1 cellular context compared by ENCODE assay signal in the genomic region with DNA sequence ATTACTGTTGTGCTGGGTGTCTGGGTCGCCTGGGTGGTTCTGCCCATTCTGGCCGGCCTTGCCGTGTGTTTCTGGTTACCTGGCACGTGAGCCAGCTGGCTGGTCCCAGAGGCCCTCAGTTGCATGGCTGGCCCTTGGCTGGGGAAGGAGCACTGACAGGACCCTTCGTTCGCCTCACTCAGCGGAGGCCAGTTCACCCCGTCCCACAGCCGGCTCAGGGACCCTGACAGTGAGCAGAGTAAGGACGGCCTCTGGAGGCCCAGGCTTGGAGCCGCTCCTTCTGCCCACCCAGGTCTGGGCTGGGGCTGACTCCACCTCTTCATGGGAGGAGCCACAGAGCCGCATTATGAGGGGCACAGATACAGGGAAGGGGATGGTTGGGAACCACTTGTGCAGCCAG.
TF ChIP-seq lines count a peak whose summit lies in the region.

No MANE protein-coding gene starts in this region.

TF ChIP-seq in HepG2, 621 proteins besides CTCF, POLR2A, EP300 and RAD21:
- TF ChIP-seq ATF7 (IDR thresholded peaks at IDR 0.05) (no peak), ATF7 (CRISPR knock-in tag; IDR thresholded peaks at IDR 0.05) (no peak), TEAD3 (CRISPR knock-in tag; optimal IDR thresholded peaks at IDR 0.05; ENCODE audit: borderline replicate concordance) (no peak), NRL (CRISPR knock-in tag; IDR thresholded peaks at IDR 0.05; ENCODE audit: borderline replicate concordance) (no peak), GATAD2A (CRISPR knock-in tag; IDR thresholded peaks at IDR 0.05) (no peak), MBNL3 (CRISPR knock-in tag; conservative IDR thresholded peaks at IDR 0.05) (no peak), STAT5B (CRISPR knock-in tag; IDR thresholded peaks at IDR 0.05) (no peak), RCOR2 (CRISPR knock-in tag; IDR thresholded peaks at IDR 0.05) (no peak), MAF1 (CRISPR knock-in tag; IDR thresholded peaks at IDR 0.05; ENCODE audit: borderline replicate concordance) (no peak), ZNF737 (CRISPR knock-in tag; IDR thresholded peaks at IDR 0.05; ENCODE audit: borderline replicate concordance) (no peak), ZMYM2 (CRISPR knock-in tag; IDR thresholded peaks at IDR 0.05) (no peak), SOX6 (IDR thresholded peaks at IDR 0.05) (no peak), SOX6 (CRISPR knock-in tag; IDR thresholded peaks at IDR 0.05) (no peak), KDM5B (CRISPR knock-in tag; IDR thresholded peaks at IDR 0.05; ENCODE audit: borderline replicate concordance) (no peak), CBX5 (CRISPR knock-in tag; IDR thresholded peaks at IDR 0.05; ENCODE audit: borderline replicate concordance) (no peak)
- TF ChIP-seq, protein P1, sequence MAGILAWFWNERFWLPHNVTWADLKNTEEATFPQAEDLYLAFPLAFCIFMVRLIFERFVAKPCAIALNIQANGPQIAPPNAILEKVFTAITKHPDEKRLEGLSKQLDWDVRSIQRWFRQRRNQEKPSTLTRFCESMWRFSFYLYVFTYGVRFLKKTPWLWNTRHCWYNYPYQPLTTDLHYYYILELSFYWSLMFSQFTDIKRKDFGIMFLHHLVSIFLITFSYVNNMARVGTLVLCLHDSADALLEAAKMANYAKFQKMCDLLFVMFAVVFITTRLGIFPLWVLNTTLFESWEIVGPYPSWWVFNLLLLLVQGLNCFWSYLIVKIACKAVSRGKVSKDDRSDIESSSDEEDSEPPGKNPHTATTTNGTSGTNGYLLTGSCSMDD (CRISPR knock-in tag; IDR thresholded peaks at IDR 0.05): no peak
- TF ChIP-seq, protein P2, sequence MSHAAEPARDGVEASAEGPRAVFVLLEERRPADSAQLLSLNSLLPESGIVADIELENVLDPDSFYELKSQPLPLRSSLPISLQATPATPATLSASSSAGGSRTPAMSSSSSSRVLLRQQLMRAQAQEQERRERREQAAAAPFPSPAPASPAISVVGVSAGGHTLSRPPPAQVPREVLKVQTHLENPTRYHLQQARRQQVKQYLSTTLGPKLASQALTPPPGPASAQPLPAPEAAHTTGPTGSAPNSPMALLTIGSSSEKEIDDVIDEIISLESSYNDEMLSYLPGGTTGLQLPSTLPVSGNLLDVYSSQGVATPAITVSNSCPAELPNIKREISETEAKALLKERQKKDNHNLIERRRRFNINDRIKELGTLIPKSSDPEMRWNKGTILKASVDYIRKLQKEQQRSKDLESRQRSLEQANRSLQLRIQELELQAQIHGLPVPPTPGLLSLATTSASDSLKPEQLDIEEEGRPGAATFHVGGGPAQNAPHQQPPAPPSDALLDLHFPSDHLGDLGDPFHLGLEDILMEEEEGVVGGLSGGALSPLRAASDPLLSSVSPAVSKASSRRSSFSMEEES (CRISPR knock-in tag; IDR thresholded peaks at IDR 0.05): no peak
